Comparison of ENCODE assay signal across 19 cellular contexts in genomic region chr12:62331306-62331705, GRCh38.
DNase-seq lines count a peak whose midpoint lies in the region; ATAC-seq, FAIRE-seq and TF ChIP-seq lines count a peak whose summit lies in the region.
"Had no signal": no experiment of that assay in that cellular context is flagged by ENCODE, and none has a peak within 500 bp of the region (broad histone marks: within the 10 kb centered on the region; RNA-seq: fewer than 3 reads in every experiment).

No MANE protein-coding gene starts in this region.

- no peak for TF ChIP-seq POLR2A in K562 (conservative IDR thresholded peaks at IDR 0.05)

- TF ChIP-seq CTCF in K562 (IDR thresholded peaks at IDR 0.05 in 2 of 3, conservative IDR thresholded peaks at IDR 0.05 in 1 of 3; ENCODE audit: insufficient read depth in 2 of 3, low read depth in 1 of 3, low read length in 3 of 3) = no peak
- TF ChIP-seq CTCF in CD14-positive monocyte (IDR thresholded peaks at IDR 0.05) = no peak

- H3K9ac ChIP-seq in K562 (ENCODE audit: insufficient read depth in 1 of 2, low read depth in 2 of 2, low read length in 2 of 2) = no peak overlapping the region
- H3K9ac ChIP-seq: BLaER1 had no signal

- no peak overlapping the region for H3K4me2 ChIP-seq in K562 (ENCODE audit: insufficient read depth, low read length)
- H3K4me2 ChIP-seq: BLaER1 had no signal

- in situ Hi-C loops in K562 (cut with MboI) = no loop called here

- peaks cover 0 to 2% (median 0%) of the 10 kb centered on the region in 7 donors for H3K9me3 Mint-ChIP-seq in CD14-positive monocyte
- H3K9me3 Mint-ChIP-seq: immature natural killer cell, T-cell had no signal

- H3K36me3 Mint-ChIP-seq in CD14-positive monocyte = peaks cover 34 to 48% of the 10 kb centered on the region in 2 donors

- FAIRE-seq in K562 (lab: Jason Lieb, UNC) = no peak
- FAIRE-seq: GM12891 had no signal

- H3K36me3 ChIP-seq in K562 (ENCODE audit: control insufficient read depth, insufficient read depth, low read length) = peaks cover 88% of the 10 kb centered on the region
- H3K36me3 ChIP-seq: gastrocnemius medialis had no signal

- CTCF ChIA-PET in K562 (lab: Yijun Ruan, JAX; ENCODE audit: low intra/inter-chr PET ratio) = no interaction called here

- no peaks in the 10 kb centered on the region for H4K20me1 ChIP-seq in K562 (replicated peaks; ENCODE audit: control insufficient read depth, insufficient read depth, low read length)
- H4K20me1 ChIP-seq: BLaER1 had no signal

- no peaks in the 10 kb centered on the region for H3K9me3 ChIP-seq in K562 (replicated peaks; ENCODE audit: control insufficient read depth, insufficient read depth, low read depth, low read length)
- H3K9me3 ChIP-seq: BLaER1, gastrocnemius medialis, Peyer's patch, stomach had no signal

- POLR2A ChIA-PET in K562 (lab: Yijun Ruan, JAX) = interaction anchor here (1.1 to 2.4 kb wide), 2 partner anchors 9 to 34 kb away, joined by 3 to 7 read pairs; no protein-coding TSS in a partner anchor

- WGBS in K562 (ENCODE audit: insufficient coverage, low coverage, missing lambda C conversion rate) = 88% methylated on average over 1 of the region's 1 CpG

- intact Hi-C loops in K562 (cut with micrococcal nuclease) = no loop called here
- intact Hi-C loops in CD14-positive monocyte (cut with micrococcal nuclease) = no loop called here
- intact Hi-C loops in posterior vena cava (cut with DNase I) = no loop called here
- intact Hi-C loops in left ventricle myocardium superior (cut with micrococcal nuclease) = no loop called here

- TF ChIP-seq RAD21 in K562 (CRISPR knock-in tag; conservative IDR thresholded peaks at IDR 0.05 in 1 of 2, IDR thresholded peaks at IDR 0.05 in 1 of 2) = no peak

- DNase-seq in K562 (ENCODE audit: extremely low read depth in 1 of 4, low spot score in 3 of 4) = no peak
- no peak for DNase-seq in CD14-positive monocyte (ENCODE audit: low spot score)
- no peak for DNase-seq in posterior vena cava (ENCODE audit: low spot score)
- no peak for DNase-seq in inferior parietal cortex (ENCODE audit: extremely low spot score)
- DNase-seq in left ventricle myocardium superior = no peak
- DNase-seq: activated CD8-positive, alpha-beta memory T cell treated with anti-CD3 and anti-CD28 coated beads, Interleukin-2, amount 50 U/mL, for 4 hours; gastrocnemius medialis; immature natural killer cell; NCI-H1436; NCI-H524; Peyer's patch; stomach; T-cell had no signal

- no TSS peak for BruUV-seq in K562 (replicated peaks; lab: Mats Ljungman, UMichigan)

- no peaks in the 10 kb centered on the region for H3K4me1 ChIP-seq in K562 (replicated peaks in 1 of 2; ENCODE audit: control insufficient read depth in 2 of 2, insufficient read depth in 2 of 2, low read length in 2 of 2)
- H3K4me1 ChIP-seq: BLaER1, Peyer's patch had no signal

- H3K9me1 ChIP-seq in K562 (ENCODE audit: control insufficient read depth, insufficient read depth, low read length) = no peaks in the 10 kb centered on the region

- peak; percentile 89 for ATAC-seq in GM18867 (IDR thresholded peaks at IDR 0.05; ENCODE audit: unreplicated experiment)
- ATAC-seq in GM21529 (IDR thresholded peaks at IDR 0.05; ENCODE audit: unreplicated experiment) = peak; percentile 71
- ATAC-seq in HG03159 (IDR thresholded peaks at IDR 0.05; ENCODE audit: unreplicated experiment) = peak; percentile 61
- no peak for ATAC-seq in K562
- ATAC-seq in left ventricle myocardium superior = no peak
- ATAC-seq: gastrocnemius medialis, T-cell had no signal

- TF ChIP-seq EP300 in K562 (IDR thresholded peaks at IDR 0.05; ENCODE audit: low read length) = no peak

- no peaks in the 10 kb centered on the region for H3K27me3 Mint-ChIP-seq in CD14-positive monocyte (ENCODE audit: low read depth in 3 of 3)
- H3K27me3 Mint-ChIP-seq: T-cell had no signal

- H3K27ac Mint-ChIP-seq in CD14-positive monocyte = no peak overlapping the region

- no peak overlapping the region for H2AFZ ChIP-seq in K562 (ENCODE audit: low read depth, low read length)

- peaks cover 28% of the 10 kb centered on the region for H3K4me1 Mint-ChIP-seq in CD14-positive monocyte

- H3K27ac ChIP-seq in K562 (ENCODE audit: extremely low read depth, low read depth, low read length) = no peak overlapping the region
- H3K27ac ChIP-seq: BLaER1, Peyer's patch, skin epidermis, stomach had no signal

- H3K27me3 ChIP-seq in K562 (ENCODE audit: control insufficient read depth in 2 of 2, insufficient read depth in 2 of 2, low read length in 2 of 2) = no peaks in the 10 kb centered on the region
- H3K27me3 ChIP-seq: BLaER1, gastrocnemius medialis, Peyer's patch, stomach had no signal

- no peak overlapping the region for H3K4me3 ChIP-seq in K562
- H3K4me3 ChIP-seq: BLaER1, gastrocnemius medialis, Peyer's patch, skin epidermis, stomach had no signal

- no peak overlapping the region for H3K4me3 Mint-ChIP-seq in CD14-positive monocyte
- H3K4me3 Mint-ChIP-seq: immature natural killer cell, T-cell had no signal

- H3K79me2 ChIP-seq in K562 (ENCODE audit: control insufficient read depth, insufficient read depth, low read length) = peaks cover 88% of the 10 kb centered on the region

TF ChIP-seq in K562, 482 proteins besides CTCF, POLR2A, EP300 and RAD21:
- TF ChIP-seq GTF2F1 (IDR thresholded peaks at IDR 0.05; ENCODE audit: low read depth, low read length) (no peak), RBM22 (IDR thresholded peaks at IDR 0.05; ENCODE audit: low read depth, low read length, poor library complexity, severe bottlenecking) (peak; percentile 24)

Comparison
In these comparisons a context has a peak if more than half of its experiments do, and no peak if none do; other contexts are left out.
1. ATAC-seq: peak in GM18867 (single experiment), GM21529 (single experiment) and HG03159 (single experiment); none in K562 (single experiment) and left ventricle myocardium superior (single experiment).